Comparison of ENCODE assay signal across 1 cellular context in the genomic region with DNA sequence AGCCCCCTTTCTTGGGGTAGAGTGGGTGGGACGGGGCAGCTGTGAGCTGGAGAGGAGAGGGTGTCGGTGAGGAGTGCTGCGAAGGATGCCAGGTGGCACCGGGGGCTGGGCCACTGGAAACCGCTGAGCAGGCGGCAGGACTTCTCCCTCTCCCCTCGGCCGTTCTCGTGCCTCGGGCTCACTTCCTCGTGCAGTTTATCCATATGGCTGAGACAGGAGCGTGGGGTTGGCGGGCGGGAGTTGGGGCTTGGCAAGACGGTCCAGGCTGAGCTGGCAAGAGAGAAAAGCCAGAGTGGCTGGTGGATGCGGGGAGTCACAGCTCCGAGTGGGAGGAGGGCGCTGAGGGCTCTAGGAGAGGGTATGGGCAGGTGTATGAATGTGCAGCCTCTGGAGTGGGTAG.
TF ChIP-seq lines count a peak whose summit lies in the region.

No MANE protein-coding gene starts in this region.

TF ChIP-seq in WTC11, 78 proteins besides CTCF, POLR2A, EP300 and RAD21 (continued from another document):
- TF ChIP-seq PRRX2 (CRISPR knock-in tag; IDR thresholded peaks at IDR 0.05) (no peak), ZNF512 (CRISPR knock-in tag; IDR thresholded peaks at IDR 0.05; ENCODE audit: borderline replicate concordance) (no peak), SP1 (CRISPR knock-in tag; conservative IDR thresholded peaks at IDR 0.05) (no peak), HMGXB4 (CRISPR knock-in tag; IDR thresholded peaks at IDR 0.05) (no peak), NR3C1 (CRISPR knock-in tag; conservative IDR thresholded peaks at IDR 0.05; ENCODE audit: low read depth) (no peak)
